ENCODE assay signal across 18 cellular contexts in the genomic region with DNA sequence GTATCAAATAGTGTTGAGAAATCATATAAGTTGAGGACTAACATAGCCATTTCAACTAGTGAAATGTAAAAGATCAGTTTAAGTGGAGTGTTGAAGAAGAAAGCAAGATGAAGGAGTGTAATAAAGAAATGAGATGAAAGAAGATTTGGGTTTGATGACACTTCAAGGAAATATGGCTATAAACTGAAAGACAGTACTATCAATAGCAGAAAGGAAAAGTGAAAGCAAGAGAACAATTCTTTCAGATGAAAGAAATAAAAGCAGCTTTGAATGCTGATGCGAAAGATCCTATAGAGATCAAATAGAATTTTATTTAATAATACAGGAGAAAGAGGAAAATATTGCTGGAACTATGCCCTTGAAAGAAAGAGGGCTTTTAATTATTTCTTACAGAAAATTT.
DNase-seq lines count a peak whose midpoint lies in the region; ATAC-seq lines count a peak whose summit lies in the region.
"Had no signal": no experiment of that assay in that cellular context is flagged by ENCODE, and none has a peak within 500 bp of the region (broad histone marks: within the 10 kb centered on the region; RNA-seq: fewer than 3 reads in every experiment).

No MANE protein-coding gene starts in this region.

- peak overlapping the region; percentile 40 to 76 (median 57); a peak in 21 of 22 replicates for H3K4me2 ChIP-seq in BLaER1 treated with 17β-estradiol and CSF1 and Interleukin-3, amounts not matched to agents 10 nM and 100 nM

- peaks cover 0 to 5% (median 0%) of the 10 kb centered on the region in 11 experiments; a peak in 2 of 22 replicates for H3K9me3 ChIP-seq in BLaER1 treated with 17β-estradiol and CSF1 and Interleukin-3, amounts not matched to agents 10 nM and 100 nM (replicated peaks in 1 of 11)
- H3K9me3 ChIP-seq in CD8-positive, alpha-beta memory T cell (ENCODE audit: low read length): no peaks in the 10 kb centered on the region
- H3K9me3 ChIP-seq: BE2C, vagina had no signal

- H3K27ac ChIP-seq in BLaER1 treated with 17β-estradiol and CSF1 and Interleukin-3, amounts not matched to agents 10 nM and 100 nM: peak overlapping the region in 10 of 11 experiments; percentile 31 to 68 (median 52); a peak in 15 of 22 replicates
- H3K27ac ChIP-seq in CD8-positive, alpha-beta memory T cell (ENCODE audit: low read depth, low read length): no peak overlapping the region
- H3K27ac ChIP-seq: parathyroid adenoma, vagina had no signal

- H3K9ac ChIP-seq in BLaER1 treated with 17β-estradiol and CSF1 and Interleukin-3, amounts not matched to agents 10 nM and 100 nM: peak overlapping the region in 4 of 11 experiments; percentile 36 to 64 (median 51); a peak in 6 of 22 replicates
- H3K9ac ChIP-seq: parathyroid adenoma had no signal

- peaks cover 0 to 2% (median 0%) of the 10 kb centered on the region in 3 donors for H3K36me3 Mint-ChIP-seq in CD8-positive, alpha-beta memory T cell
- H3K36me3 Mint-ChIP-seq in T-helper 2 cell treated with Interferon-gamma antibody and Interleukin-4, amounts not matched to agents 5 μg/mL and 100 μg/mL, for 36 hours (ENCODE audit: low read depth): no peaks in the 10 kb centered on the region
- H3K36me3 Mint-ChIP-seq in immature natural killer cell: no peaks in the 10 kb centered on the region
- H3K36me3 Mint-ChIP-seq: naive B cell had no signal

- DNase-seq in CD8-positive, alpha-beta memory T cell: peak in 1 of 5 donors; percentile 30
- DNase-seq in T-helper 2 cell treated with Interferon-gamma antibody and Interleukin-4, amounts not matched to agents 5 μg/mL and 100 μg/mL, for 36 hours (ENCODE audit: low spot score): no peak
- no peak for DNase-seq in immature natural killer cell
- no peak for DNase-seq in NCI-H1694 (lab: John Stamatoyannopoulos, UW)
- no peak for DNase-seq in NCI-H187 (lab: John Stamatoyannopoulos, UW)
- DNase-seq: BE2C; cortex of kidney; DMS153; kidney; naive B cell; NCI-H146; NCI-H2227 treated with DMSO at 0.1 percent for 48 hours; stimulated activated CD4-positive, alpha-beta T cell treated with anti-CD3 and anti-CD28 coated beads, Interleukin-2, amount 100 ng/mL, for 48 hours had no signal

- CTCF ChIA-PET in CD8-positive, alpha-beta memory T cell (lab: Charles Lee): interaction anchor here (0.5 to 5.0 kb wide), 4 partner anchors 11 to 739 kb away, joined by 3 to 35 read pairs (median 3); no protein-coding TSS in a partner anchor

- peaks cover 29 to 38% (median 34%) of the 10 kb centered on the region in 3 donors for H3K4me1 Mint-ChIP-seq in CD8-positive, alpha-beta memory T cell
- peaks cover 39% of the 10 kb centered on the region for H3K4me1 Mint-ChIP-seq in T-helper 2 cell treated with Interferon-gamma antibody and Interleukin-4, amounts not matched to agents 5 μg/mL and 100 μg/mL, for 36 hours (ENCODE audit: low read depth)
- peaks cover 25 to 37% of the 10 kb centered on the region in 2 donors for H3K4me1 Mint-ChIP-seq in immature natural killer cell

- peak overlapping the region in 7 of 8 donors; percentile 0 to 92 (median 38) for H3K27ac Mint-ChIP-seq in CD8-positive, alpha-beta memory T cell
- H3K27ac Mint-ChIP-seq in T-helper 2 cell treated with Interferon-gamma antibody and Interleukin-4, amounts not matched to agents 5 μg/mL and 100 μg/mL, for 36 hours: peak overlapping the region; percentile 86
- H3K27ac Mint-ChIP-seq in immature natural killer cell: peak overlapping the region; percentile 4 to 83 (median 32)

- 0 out of 20 replicates have a peak overlapping the region, but pooled peaks of 1 of the 10 experiments have one; percentile 3 for H3K4me3 ChIP-seq in BLaER1 treated with 17β-estradiol and CSF1 and Interleukin-3, amounts not matched to agents 10 nM and 100 nM
- H3K4me3 ChIP-seq in CD8-positive, alpha-beta memory T cell (ENCODE audit: low read length): peak overlapping the region; percentile 18
- H3K4me3 ChIP-seq: vagina had no signal

- no peaks in the 10 kb centered on the region for H3K27me3 Mint-ChIP-seq in CD8-positive, alpha-beta memory T cell
- H3K27me3 Mint-ChIP-seq in T-helper 2 cell treated with Interferon-gamma antibody and Interleukin-4, amounts not matched to agents 5 μg/mL and 100 μg/mL, for 36 hours (ENCODE audit: low read depth): no peaks in the 10 kb centered on the region
- peaks cover 7 to 11% (median 8%) of the 10 kb centered on the region in 3 donors for H3K27me3 Mint-ChIP-seq in immature natural killer cell (ENCODE audit: low read depth in 3 of 3)
- H3K27me3 Mint-ChIP-seq: naive B cell had no signal

- peak overlapping the region; percentile 7 to 70 (median 53) for H3K4me3 Mint-ChIP-seq in CD8-positive, alpha-beta memory T cell
- peak overlapping the region; percentile 57 for H3K4me3 Mint-ChIP-seq in T-helper 2 cell treated with Interferon-gamma antibody and Interleukin-4, amounts not matched to agents 5 μg/mL and 100 μg/mL, for 36 hours
- H3K4me3 Mint-ChIP-seq in immature natural killer cell: peak overlapping the region; percentile 5 to 48 (median 31)

- no peaks in the 10 kb centered on the region for H3K36me3 ChIP-seq in BLaER1 treated with 17β-estradiol and CSF1 and Interleukin-3, amounts not matched to agents 10 nM and 100 nM
- H3K36me3 ChIP-seq in CD8-positive, alpha-beta memory T cell (ENCODE audit: insufficient read depth, low read length): no peaks in the 10 kb centered on the region
- H3K36me3 ChIP-seq: BE2C, vagina had no signal

- POLR2A ChIA-PET in CD8-positive, alpha-beta memory T cell (lab: Charles Lee): interaction anchor here (1.1 to 4.0 kb wide), 4 partner anchors 8 to 28 kb away, joined by 3 to 26 read pairs (median 14); a partner anchor contains a TSS

- H3K27me3 ChIP-seq in BLaER1 treated with 17β-estradiol and CSF1 and Interleukin-3, amounts not matched to agents 10 nM and 100 nM: peaks cover 0 to 6% (median 0%) of the 10 kb centered on the region in 11 experiments; a peak in 5 of 22 replicates
- H3K27me3 ChIP-seq in CD8-positive, alpha-beta memory T cell (ENCODE audit: insufficient read depth, low read length, poor library complexity, severe bottlenecking): no peaks in the 10 kb centered on the region
- H3K27me3 ChIP-seq: BE2C, vagina had no signal

- no peaks in the 10 kb centered on the region for H3K9me3 Mint-ChIP-seq in CD8-positive, alpha-beta memory T cell
- no peaks in the 10 kb centered on the region for H3K9me3 Mint-ChIP-seq in T-helper 2 cell treated with Interferon-gamma antibody and Interleukin-4, amounts not matched to agents 5 μg/mL and 100 μg/mL, for 36 hours
- no peaks in the 10 kb centered on the region for H3K9me3 Mint-ChIP-seq in immature natural killer cell

- ATAC-seq in HG03469 (IDR thresholded peaks at IDR 0.05; ENCODE audit: unreplicated experiment): no peak
- ATAC-seq: SK-N-SH treated with all-trans-retinoic acid at 6 μM for 48 hours had no signal

- no peaks in the 10 kb centered on the region for H4K20me1 ChIP-seq in BLaER1 treated with 17β-estradiol and CSF1 and Interleukin-3, amounts not matched to agents 10 nM and 100 nM

- peaks cover 16 to 37% (median 30%) of the 10 kb centered on the region in 10 experiments for H3K4me1 ChIP-seq in BLaER1 treated with 17β-estradiol and CSF1 and Interleukin-3, amounts not matched to agents 10 nM and 100 nM
- peaks cover 15% of the 10 kb centered on the region for H3K4me1 ChIP-seq in CD8-positive, alpha-beta memory T cell (ENCODE audit: insufficient read depth, low read length)
- H3K4me1 ChIP-seq: BE2C, parathyroid adenoma, vagina had no signal

Comparison
In these comparisons a context has a peak if more than half of its experiments do, and no peak if none do; other contexts are left out.
1. H3K27ac Mint-ChIP-seq: peak in every context shown above with its lines; median percentile 86 in T-helper 2 cell treated with Interferon-gamma antibody and Interleukin-4, amounts not matched to agents 5 μg/mL and 100 μg/mL, for 36 hours; 38 in CD8-positive, alpha-beta memory T cell; 32 in immature natural killer cell.